Comparison of ENCODE assay signal across 8 cellular contexts in genomic region chr4:87390931-87391782, GRCh38. TPM values are rescaled to one million over a fixed set of nuclear protein-coding genes. Genes with fewer than 3 reads are reported as not detected.
DNase-seq lines count a peak whose midpoint lies in the region; ATAC-seq and TF ChIP-seq lines count a peak whose summit lies in the region.

Gene HSD17B11 (minus strand): TSS chr4:87391188. CDS start chr4:87391070, 118 bp downstream.

- peak within 1 kb of the TSS; percentile 84 to 99 for H3K9ac ChIP-seq in liver (ENCODE audit: low read depth in 1 of 2, low read length in 2 of 2)

- WGBS in liver: under 1% methylated on average over 42 of the region's 42 CpGs

- intact Hi-C loops in activated CD4-positive, alpha-beta memory T cell treated with anti-CD3 and anti-CD28 coated beads for 36 hours (cut with micrococcal nuclease): loop anchor here (1.0 to 10.0 kb wide), 4 partner anchors 31 to 456 kb away; partner anchors contain the start of genes AFF1 and NUDT9
- intact Hi-C loops in dorsolateral prefrontal cortex (cut with DNase I): loop anchor here (1.0 kb wide), 1 partner anchor 31 kb away; the partner anchor contains the start of gene NUDT9 (in 2 of the 2)

- H3K9me3 ChIP-seq in CD4-positive, CD25-positive, alpha-beta regulatory T cell (ENCODE audit: control insufficient read depth in 2 of 2, low read length in 2 of 2): no peaks in the 10 kb centered on the region
- no peaks in the 10 kb centered on the region for H3K9me3 ChIP-seq in liver (ENCODE audit: control insufficient read depth in 4 of 4, low read length in 3 of 4)

- H3K27ac Mint-ChIP-seq in CD4-positive, CD25-positive, alpha-beta regulatory T cell: peak within 1 kb of the TSS; percentile 93 to 97 (median 95)
- H3K27ac Mint-ChIP-seq in activated CD4-positive, alpha-beta memory T cell treated with anti-CD3 and anti-CD28 coated beads for 36 hours: peak within 1 kb of the TSS; percentile 78

- peak; percentile 73 to 91 (median 80) for DNase-seq in CD4-positive, CD25-positive, alpha-beta regulatory T cell
- peak; percentile 81 for DNase-seq in NCI-H82 treated with DMSO at 0.1 percent for 48 hours (lab: John Stamatoyannopoulos, UW; ENCODE audit: unreplicated experiment)
- DNase-seq in activated CD4-positive, alpha-beta memory T cell treated with anti-CD3 and anti-CD28 coated beads for 36 hours: peak; percentile 89
- DNase-seq in dorsolateral prefrontal cortex: peak; percentile 62 to 90 (median 86)
- DNase-seq in stimulated activated CD4-positive, alpha-beta T cell treated with anti-CD3 and anti-CD28 coated beads, Interleukin-4, amount 100 ng/mL, for 24 hours: peak; percentile 81

- no peaks in the 10 kb centered on the region for H3K36me3 ChIP-seq in CD4-positive, CD25-positive, alpha-beta regulatory T cell (ENCODE audit: control insufficient read depth, insufficient read depth, low read length)
- no peaks in the 10 kb centered on the region for H3K36me3 ChIP-seq in liver (ENCODE audit: control insufficient read depth in 4 of 4, insufficient read depth in 3 of 4, low read depth in 1 of 4, low read length in 3 of 4)

- CTCF ChIA-PET in activated CD4-positive, alpha-beta memory T cell treated with anti-CD3 and anti-CD28 coated beads for 36 hours (lab: Charles Lee): interaction anchor here (0.7 to 2.1 kb wide), 8 partner anchors 10 to 76 kb away, joined by 3 to 25 read pairs (median 8); partner anchors contain the start of gene NUDT9

- H3K4me1 ChIP-seq in CD4-positive, CD25-positive, alpha-beta regulatory T cell (ENCODE audit: control insufficient read depth, insufficient read depth, low read length, poor library complexity, severe bottlenecking): peaks cover 40% of the 10 kb centered on the region
- peaks cover 3 to 36% (median 19%) of the 10 kb centered on the region in 4 donors for H3K4me1 ChIP-seq in liver (ENCODE audit: control insufficient read depth in 4 of 4, insufficient read depth in 4 of 4, low read length in 3 of 4)

- POLR2A ChIA-PET in activated CD4-positive, alpha-beta memory T cell treated with anti-CD3 and anti-CD28 coated beads for 36 hours (lab: Charles Lee): interaction anchor here (0.6 to 4.2 kb wide), 8 partner anchors 9 to 387 kb away, joined by 3 to 31 read pairs (median 3); partner anchors contain the start of gene NUDT9

- peaks cover 23 to 54% (median 43%) of the 10 kb centered on the region in 4 donors for H3K4me1 Mint-ChIP-seq in CD4-positive, CD25-positive, alpha-beta regulatory T cell
- H3K4me1 Mint-ChIP-seq in activated CD4-positive, alpha-beta memory T cell treated with anti-CD3 and anti-CD28 coated beads for 36 hours (ENCODE audit: low read depth): peaks cover 31% of the 10 kb centered on the region

- peaks cover 0 to 5% (median 0%) of the 10 kb centered on the region in 7 donors for H3K9me3 Mint-ChIP-seq in CD4-positive, CD25-positive, alpha-beta regulatory T cell
- no peaks in the 10 kb centered on the region for H3K9me3 Mint-ChIP-seq in activated CD4-positive, alpha-beta memory T cell treated with anti-CD3 and anti-CD28 coated beads for 36 hours

- ATAC-seq in CD4-positive, CD25-positive, alpha-beta regulatory T cell (ENCODE audit: low read depth in 2 of 2): peak; percentile 95 to 99
- peak; percentile 99 for ATAC-seq in GM19438 (IDR thresholded peaks at IDR 0.05; ENCODE audit: low read depth, unreplicated experiment)
- ATAC-seq in HG03575 (IDR thresholded peaks at IDR 0.05; ENCODE audit: extremely low read depth, insufficient number of reproducible peaks, low FRiP score, unreplicated experiment): peak; percentile 94

- peaks cover 19% of the 10 kb centered on the region for H3K36me3 Mint-ChIP-seq in CD4-positive, CD25-positive, alpha-beta regulatory T cell
- no peaks in the 10 kb centered on the region for H3K36me3 Mint-ChIP-seq in activated CD4-positive, alpha-beta memory T cell treated with anti-CD3 and anti-CD28 coated beads for 36 hours

- peak within 1 kb of the TSS; percentile 69 for H3K27ac ChIP-seq in CD4-positive, CD25-positive, alpha-beta regulatory T cell (ENCODE audit: insufficient read depth, low read length, poor library complexity, severe bottlenecking)
- H3K27ac ChIP-seq in dorsolateral prefrontal cortex: peak within 1 kb of the TSS; percentile 48 to 96 (median 89)
- H3K27ac ChIP-seq in liver (ENCODE audit: low read depth in 1 of 2, low read length in 2 of 2): peak within 1 kb of the TSS; percentile 80 to 95

- peak within 1 kb of the TSS; percentile 92 to 99 (median 96) for H3K4me3 Mint-ChIP-seq in CD4-positive, CD25-positive, alpha-beta regulatory T cell
- H3K4me3 Mint-ChIP-seq in activated CD4-positive, alpha-beta memory T cell treated with anti-CD3 and anti-CD28 coated beads for 36 hours: peak within 1 kb of the TSS; percentile 90

- peak within 1 kb of the TSS; percentile 97 for H3K4me3 ChIP-seq in CD4-positive, CD25-positive, alpha-beta regulatory T cell (ENCODE audit: low read depth, low read length)
- peak within 1 kb of the TSS; percentile 45 to 91 (median 72) for H3K4me3 ChIP-seq in dorsolateral prefrontal cortex
- peak within 1 kb of the TSS; percentile 64 to 96 (median 79) for H3K4me3 ChIP-seq in liver (ENCODE audit: low read depth in 1 of 3, low read length in 3 of 3)

- H3K27me3 ChIP-seq in CD4-positive, CD25-positive, alpha-beta regulatory T cell (ENCODE audit: control insufficient read depth, insufficient read depth, low read length): no peaks in the 10 kb centered on the region
- H3K27me3 ChIP-seq in dorsolateral prefrontal cortex (no peaks in the 10 kb centered on the region), liver (ENCODE audit: control insufficient read depth in 4 of 4, insufficient read depth in 4 of 4, low read length in 3 of 4) (no peaks in the 10 kb centered on the region)

- peaks cover 4% of the 10 kb centered on the region for H3K27me3 Mint-ChIP-seq in CD4-positive, CD25-positive, alpha-beta regulatory T cell
- no peaks in the 10 kb centered on the region for H3K27me3 Mint-ChIP-seq in activated CD4-positive, alpha-beta memory T cell treated with anti-CD3 and anti-CD28 coated beads for 36 hours

- TF ChIP-seq CTCF in dorsolateral prefrontal cortex (IDR thresholded peaks at IDR 0.05 in 54 of 56, conservative IDR thresholded peaks at IDR 0.05 in 2 of 56; ENCODE audit: low read depth in 1 of 56, partially characterized antibody in 56 of 56): peak in 49 of 56 donors; percentile 9 to 64 (median 41)
- no peak for TF ChIP-seq CTCF in liver (IDR thresholded peaks at IDR 0.05; ENCODE audit: low read depth, low read length, missing input control)

- peak; percentile 47 to 71 for TF ChIP-seq RAD21 in liver (IDR thresholded peaks at IDR 0.05)

TF ChIP-seq in liver, 16 proteins besides CTCF, POLR2A, EP300 and RAD21 (continues in another document):
- TF ChIP-seq REST (IDR thresholded peaks at IDR 0.05) (peak; percentile 81), SP1 (IDR thresholded peaks at IDR 0.05) (peak; percentile 91), FOXA1 (IDR thresholded peaks at IDR 0.05) (no peak), JUND (IDR thresholded peaks at IDR 0.05) (peak; percentile 64 to 69), NR2F2 (IDR thresholded peaks at IDR 0.05) (peak; percentile 60), EGR1 (IDR thresholded peaks at IDR 0.05; ENCODE audit: low read depth in 2 of 2) (peak in 1 of 2 donors; percentile 32), HNF4G (IDR thresholded peaks at IDR 0.05) (peak; percentile 82), RXRA (IDR thresholded peaks at IDR 0.05) (peak; percentile 75 to 86), YY1 (IDR thresholded peaks at IDR 0.05) (peak; percentile 79), GABPA (IDR thresholded peaks at IDR 0.05 in 1 of 2, conservative IDR thresholded peaks at IDR 0.05 in 1 of 2) (peak; percentile 38 to 57), TAF1 (conservative IDR thresholded peaks at IDR 0.05) (peak; percentile 94), HNF4A (conservative IDR thresholded peaks at IDR 0.05) (peak; percentile 90 to 91)
- TF ChIP-seq, protein P1, sequence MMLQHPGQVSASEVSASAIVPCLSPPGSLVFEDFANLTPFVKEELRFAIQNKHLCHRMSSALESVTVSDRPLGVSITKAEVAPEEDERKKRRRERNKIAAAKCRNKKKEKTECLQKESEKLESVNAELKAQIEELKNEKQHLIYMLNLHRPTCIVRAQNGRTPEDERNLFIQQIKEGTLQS (IDR thresholded peaks at IDR 0.05): peak; percentile 66
- TF ChIP-seq, protein P2, sequence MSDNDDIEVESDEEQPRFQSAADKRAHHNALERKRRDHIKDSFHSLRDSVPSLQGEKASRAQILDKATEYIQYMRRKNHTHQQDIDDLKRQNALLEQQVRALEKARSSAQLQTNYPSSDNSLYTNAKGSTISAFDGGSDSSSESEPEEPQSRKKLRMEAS (IDR thresholded peaks at IDR 0.05): peak; percentile 79

RNA-seq across cellular contexts. Expression of gene HSD17B11, which starts in this region (rescaled TPM):
- 41.0 TPM for total RNA-seq in CD4-positive, CD25-positive, alpha-beta regulatory T cell
- polyA plus RNA-seq in CD4-positive, CD25-positive, alpha-beta regulatory T cell: 100 to 1,000 TPM in 3 of 4 donors, 10 to 100 TPM in 1; 93.7 to 139 (median 104) TPM
- total RNA-seq in activated CD4-positive, alpha-beta memory T cell treated with anti-CD3 and anti-CD28 coated beads for 36 hours: 10 to 100 TPM; 19.8 to 20.8 TPM
- 10 to 100 TPM; 16.0 to 50.7 (median 26.3) TPM for total RNA-seq in dorsolateral prefrontal cortex
- total RNA-seq in liver: 100 to 1,000 TPM; 109 to 120 TPM
- polyA plus RNA-seq in liver: 100 to 1,000 TPM in 1 of 2 donors, 10 to 100 TPM in 1; 94.8 to 133 TPM

Comparison
In these comparisons a context has a peak if more than half of its experiments do, and no peak if none do; other contexts are left out.
1. Peak in every context shown above with its lines: DNase-seq, ATAC-seq, H3K4me3 ChIP-seq and H3K27ac ChIP-seq.